ENCODE assay signal across 8 cellular contexts in the genomic region with DNA sequence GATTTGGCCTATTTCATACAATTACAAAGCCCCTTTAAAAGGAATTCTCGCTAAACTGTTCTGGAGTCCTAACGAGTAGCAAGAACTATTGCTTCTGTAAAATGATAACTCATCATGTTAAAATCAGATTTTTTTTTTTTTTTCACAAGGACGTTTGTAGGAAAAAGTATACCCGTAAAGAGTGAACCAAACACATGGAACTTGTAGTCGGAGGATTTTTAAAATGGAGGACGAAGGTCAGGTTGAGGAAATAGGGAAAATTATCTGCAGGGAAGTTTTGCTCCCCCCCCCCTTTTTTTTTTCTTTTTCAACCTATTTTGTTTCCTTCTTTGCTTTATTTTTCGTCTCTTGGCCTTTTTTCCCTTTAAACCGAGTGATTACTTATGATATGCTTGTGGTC. TPM values are rescaled to one million over a fixed set of nuclear protein-coding genes. Genes with fewer than 3 reads are reported as not detected.
DNase-seq lines count a peak whose midpoint lies in the region; ATAC-seq and TF ChIP-seq lines count a peak whose summit lies in the region.

No MANE protein-coding gene starts in this region.

- H3K4me3 ChIP-seq in heart left ventricle (peak overlapping the region; percentile 75 to 98 (median 90)), epithelial cell of esophagus (ENCODE audit: low read length) (peak overlapping the region; percentile 55), ovary (peak overlapping the region; percentile 79)

- H3K36me3 ChIP-seq in heart left ventricle (peaks cover 0 to 23% (median 0%) of the 10 kb centered on the region in 9 donors), ovary (no peaks in the 10 kb centered on the region)

- TF ChIP-seq CTCF in heart left ventricle (IDR thresholded peaks at IDR 0.05): no peak
- no peak for TF ChIP-seq CTCF in epithelial cell of esophagus (IDR thresholded peaks at IDR 0.05; ENCODE audit: insufficient read depth, low read depth, low read length, missing control alignments)
- TF ChIP-seq CTCF in ovary (IDR thresholded peaks at IDR 0.05): no peak

- DNase-seq in heart left ventricle: no peak
- no peak for DNase-seq in Right ventricle myocardium superior
- peak; percentile 57 for DNase-seq in SHP77 treated with DMSO at 0.1 percent for 48 hours (lab: John Stamatoyannopoulos, UW)
- peak; percentile 11 for DNase-seq in epithelial cell of esophagus (ENCODE audit: low read depth)
- DNase-seq in ovary: no peak
- DNase-seq in NCI-H2196 treated with DMSO at 0.1 percent for 48 hours (lab: John Stamatoyannopoulos, UW; ENCODE audit: unreplicated experiment): no peak
- no peak for DNase-seq in HuH-7 (ENCODE audit: low spot score)

- H3K27ac ChIP-seq in heart left ventricle: peak overlapping the region; percentile 42 to 98 (median 92)
- H3K27ac ChIP-seq in ovary: no peak overlapping the region

- intact Hi-C loops in heart left ventricle (cut with DNase I) (loop anchor here in 4 of 10 donors (1.0 to 10.0 kb wide), 3 partner anchors 37 to 107 kb away; no protein-coding TSS in a partner anchor), Right ventricle myocardium superior (cut with DNase I) (no loop called here), ovary (cut with DNase I) (no loop called here)

- H3K27me3 ChIP-seq in heart left ventricle (no peaks in the 10 kb centered on the region), ovary (no peaks in the 10 kb centered on the region)

- TF ChIP-seq EP300 in ovary (IDR thresholded peaks at IDR 0.05): no peak

- H3K4me1 ChIP-seq in heart left ventricle: peaks cover 3 to 51% (median 31%) of the 10 kb centered on the region in 12 donors
- no peaks in the 10 kb centered on the region for H3K4me1 ChIP-seq in ovary (ENCODE audit: insufficient read depth)

- 8 to 16% (median 12%) methylated on average over 8 of the region's 8 CpGs for WGBS in heart left ventricle, 4 donors
- 6 to 8% (median 7%) methylated on average over 8 of the region's 8 CpGs for WGBS in ovary, 3 donors

- no peak for ATAC-seq in heart left ventricle
- ATAC-seq in Right ventricle myocardium superior (ENCODE audit: poor library complexity): no peak
- ATAC-seq in GM19455 (IDR thresholded peaks at IDR 0.05; ENCODE audit: unreplicated experiment): no peak

- TF ChIP-seq POLR2A in heart left ventricle (IDR thresholded peaks at IDR 0.05) (no peak), ovary (IDR thresholded peaks at IDR 0.05) (no peak)

- H3K9me3 ChIP-seq in heart left ventricle: no peaks in the 10 kb centered on the region
- H3K9me3 ChIP-seq in ovary: no peaks in the 10 kb centered on the region

RNA-seq across cellular contexts. Expression of a gene that starts 1.0 kb away (rescaled TPM):
- 100 to 1,000 TPM in 1 of 9 donors, 10 to 100 TPM in 8; 40.5 to 114 (median 80.1) TPM for total RNA-seq in heart left ventricle
- 10 to 100 TPM; 41.9 to 46.0 TPM for polyA plus RNA-seq in heart left ventricle
- 63.3 TPM for total RNA-seq in Right ventricle myocardium superior
- 10 to 100 TPM; 27.7 to 88.8 (median 57.3) TPM for total RNA-seq in ovary
- polyA plus RNA-seq in ovary: 10 to 100 TPM; 41.5 to 95.7 TPM

Comparison
In these comparisons a context has a peak if more than half of its experiments do, and no peak if none do; other contexts are left out.
1. DNase-seq: peak in SHP77 treated with DMSO at 0.1 percent for 48 hours (single experiment) and epithelial cell of esophagus (single experiment); none in heart left ventricle (0 of 5), Right ventricle myocardium superior (single experiment), ovary (0 of 5), NCI-H2196 treated with DMSO at 0.1 percent for 48 hours (single experiment) and HuH-7 (single experiment).
2. H3K27ac ChIP-seq: peak in heart left ventricle (12 of 12); none in ovary (0 of 2).
3. Peak in every context shown above with its lines, with median percentiles within 50 percentile points of each other: H3K4me3 ChIP-seq.